27 cellular contexts compared by ENCODE assay signal in the genomic region with DNA sequence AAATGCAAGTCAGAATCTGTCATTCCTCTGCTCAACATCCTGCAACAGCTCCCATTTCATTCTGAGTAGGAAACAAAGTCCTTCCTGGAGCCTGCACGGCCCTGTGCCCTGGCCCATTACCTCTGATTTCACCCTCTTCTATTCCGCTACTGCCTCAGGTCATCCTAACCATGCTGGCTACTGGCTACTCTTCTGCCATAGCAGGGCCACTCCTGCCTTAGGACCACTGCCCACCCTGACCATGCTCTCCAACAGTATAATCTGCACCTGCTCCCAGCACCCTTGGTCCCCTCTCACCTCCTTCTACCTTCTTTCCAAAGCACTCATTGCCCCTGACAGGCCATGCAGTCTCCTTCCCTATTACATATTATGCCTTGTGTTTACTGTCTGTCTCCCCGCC.
"Had no signal": no experiment of that assay in that cellular context is flagged by ENCODE, and none has a peak within 500 bp of the region (broad histone marks: within the 10 kb centered on the region; RNA-seq: fewer than 3 reads in every experiment).

No MANE protein-coding gene starts in this region.

- H3K9me3 Mint-ChIP-seq: activated naive CD4-positive, alpha-beta T cell treated with anti-CD3 and anti-CD28 coated beads, Interleukin-2, amount 50 U/mL, for 24 hours; activated naive CD8-positive, alpha-beta T cell treated with anti-CD3 and anti-CD28 coated beads, Interleukin-2, amount 50 U/mL, for 24 hours; activated T-cell treated with anti-CD3 and anti-CD28 coated beads, Interleukin-2, amount 50 U/mL, for 24 hours; activated T-helper 2 cell treated with anti-CD3 and anti-CD28 coated beads, Interferon-gamma antibody, Interleukin-2, Interleukin-4, amounts not matched to agents 10 μg/mL and 5 μg/mL and 100 μg/mL, durations not matched to agents 14 hours and 24 hours and 36 hours; stimulated activated naive CD8-positive, alpha-beta T cell treated with anti-CD3 and anti-CD28 coated beads, Interleukin-15, amount 100 ng/mL, for 72 hours; T-helper 2 cell treated with Interferon-gamma antibody and Interleukin-4, amounts not matched to agents 5 μg/mL and 100 μg/mL, for 36 hours had no signal

- H3K4me3 ChIP-seq: colonic mucosa, left ventricle myocardium inferior, lung, upper lobe of left lung, vagina had no signal

- H3K27me3 Mint-ChIP-seq: activated CD4-positive, alpha-beta T cell treated with anti-CD3 and anti-CD28 coated beads for 36 hours; activated naive CD4-positive, alpha-beta T cell treated with anti-CD3 and anti-CD28 coated beads, Interleukin-2, amount 50 U/mL, for 24 hours; activated naive CD8-positive, alpha-beta T cell treated with anti-CD3 and anti-CD28 coated beads, Interleukin-2, amount 50 U/mL, for 24 hours; activated T-cell treated with anti-CD3 and anti-CD28 coated beads, Interleukin-2, amount 50 U/mL, for 24 hours; stimulated activated naive CD8-positive, alpha-beta T cell treated with anti-CD3 and anti-CD28 coated beads, Interleukin-15, amount 100 ng/mL, for 72 hours had no signal

- H3K4me3 Mint-ChIP-seq: activated CD4-positive, alpha-beta T cell treated with anti-CD3 and anti-CD28 coated beads for 36 hours; activated naive CD4-positive, alpha-beta T cell treated with anti-CD3 and anti-CD28 coated beads, Interleukin-2, amount 50 U/mL, for 24 hours; activated naive CD8-positive, alpha-beta T cell treated with anti-CD3 and anti-CD28 coated beads, Interleukin-2, amount 50 U/mL, for 24 hours; activated T-cell treated with anti-CD3 and anti-CD28 coated beads, Interleukin-2, amount 50 U/mL, for 24 hours; stimulated activated naive CD8-positive, alpha-beta T cell treated with anti-CD3 and anti-CD28 coated beads, Interleukin-15, amount 100 ng/mL, for 72 hours; T-helper 2 cell treated with Interferon-gamma antibody and Interleukin-4, amounts not matched to agents 5 μg/mL and 100 μg/mL, for 36 hours had no signal

- DNase-seq: activated CD4-positive, alpha-beta T cell treated with anti-CD3 and anti-CD28 coated beads for 36 hours; activated CD4-positive, alpha-beta T cell treated with anti-CD3 and anti-CD28 coated beads, Interleukin-2, amount 50 U/mL, for 48 hours; activated CD4-positive, CD25-positive, alpha-beta regulatory T cell; activated CD8-positive, alpha-beta memory T cell treated with anti-CD3 and anti-CD28 coated beads, Interleukin-2, amount 50 U/mL, for 48 hours; activated naive CD8-positive, alpha-beta T cell treated with anti-CD3 and anti-CD28 coated beads, Interleukin-2, amount 50 U/mL, for 24 hours; activated T-cell treated with anti-CD3 and anti-CD28 coated beads, Interleukin-2, amount 50 U/mL, for 24 hours; amygdala; colonic mucosa; effector CD8-positive, alpha-beta T cell; islet precursor cell; left ventricle myocardium inferior; mesendoderm; nucleus accumbens; right cardiac atrium; stimulated activated CD4-positive, alpha-beta T cell treated with anti-CD3 and anti-CD28 coated beads, Interleukin-15, amount 100 ng/mL, for 24 hours; stimulated activated naive CD8-positive, alpha-beta T cell treated with anti-CD3 and anti-CD28 coated beads, Interleukin-15, amount 100 ng/mL, for 72 hours; substantia nigra; T-helper 1 cell; upper lobe of left lung had no signal

- H3K27ac Mint-ChIP-seq: activated CD4-positive, alpha-beta T cell treated with anti-CD3 and anti-CD28 coated beads for 36 hours; activated naive CD4-positive, alpha-beta T cell treated with anti-CD3 and anti-CD28 coated beads, Interleukin-2, amount 50 U/mL, for 24 hours; activated naive CD8-positive, alpha-beta T cell treated with anti-CD3 and anti-CD28 coated beads, Interleukin-2, amount 50 U/mL, for 24 hours; activated T-cell treated with anti-CD3 and anti-CD28 coated beads, Interleukin-2, amount 50 U/mL, for 24 hours; activated T-helper 2 cell treated with anti-CD3 and anti-CD28 coated beads, Interferon-gamma antibody, Interleukin-2, Interleukin-4, amounts not matched to agents 10 μg/mL and 5 μg/mL and 100 μg/mL, durations not matched to agents 14 hours and 24 hours and 36 hours; stimulated activated naive CD8-positive, alpha-beta T cell treated with anti-CD3 and anti-CD28 coated beads, Interleukin-15, amount 100 ng/mL, for 72 hours; T-helper 2 cell treated with Interferon-gamma antibody and Interleukin-4, amounts not matched to agents 5 μg/mL and 100 μg/mL, for 36 hours had no signal

- H3K4me1 ChIP-seq: colonic mucosa had no signal

- FAIRE-seq: bronchial epithelial cell, endometrium, frontal cortex had no signal

- H3K36me3 ChIP-seq: colonic mucosa had no signal

- H3K9me3 ChIP-seq: colonic mucosa, left ventricle myocardium inferior, upper lobe of left lung, vagina had no signal

- H3K27ac ChIP-seq: colonic mucosa, left ventricle myocardium inferior, upper lobe of left lung, vagina had no signal

- H3K27me3 ChIP-seq: colonic mucosa, upper lobe of left lung, vagina had no signal

- ATAC-seq: activated CD4-positive, alpha-beta T cell treated with anti-CD3 and anti-CD28 coated beads for 36 hours; activated naive CD8-positive, alpha-beta T cell treated with anti-CD3 and anti-CD28 coated beads, Interleukin-2, amount 50 U/mL, for 24 hours; right cardiac atrium; stimulated activated naive CD8-positive, alpha-beta T cell treated with anti-CD3 and anti-CD28 coated beads, Interleukin-15, amount 100 ng/mL, for 72 hours had no signal
